9 cellular contexts compared by ENCODE assay signal in the genomic region with DNA sequence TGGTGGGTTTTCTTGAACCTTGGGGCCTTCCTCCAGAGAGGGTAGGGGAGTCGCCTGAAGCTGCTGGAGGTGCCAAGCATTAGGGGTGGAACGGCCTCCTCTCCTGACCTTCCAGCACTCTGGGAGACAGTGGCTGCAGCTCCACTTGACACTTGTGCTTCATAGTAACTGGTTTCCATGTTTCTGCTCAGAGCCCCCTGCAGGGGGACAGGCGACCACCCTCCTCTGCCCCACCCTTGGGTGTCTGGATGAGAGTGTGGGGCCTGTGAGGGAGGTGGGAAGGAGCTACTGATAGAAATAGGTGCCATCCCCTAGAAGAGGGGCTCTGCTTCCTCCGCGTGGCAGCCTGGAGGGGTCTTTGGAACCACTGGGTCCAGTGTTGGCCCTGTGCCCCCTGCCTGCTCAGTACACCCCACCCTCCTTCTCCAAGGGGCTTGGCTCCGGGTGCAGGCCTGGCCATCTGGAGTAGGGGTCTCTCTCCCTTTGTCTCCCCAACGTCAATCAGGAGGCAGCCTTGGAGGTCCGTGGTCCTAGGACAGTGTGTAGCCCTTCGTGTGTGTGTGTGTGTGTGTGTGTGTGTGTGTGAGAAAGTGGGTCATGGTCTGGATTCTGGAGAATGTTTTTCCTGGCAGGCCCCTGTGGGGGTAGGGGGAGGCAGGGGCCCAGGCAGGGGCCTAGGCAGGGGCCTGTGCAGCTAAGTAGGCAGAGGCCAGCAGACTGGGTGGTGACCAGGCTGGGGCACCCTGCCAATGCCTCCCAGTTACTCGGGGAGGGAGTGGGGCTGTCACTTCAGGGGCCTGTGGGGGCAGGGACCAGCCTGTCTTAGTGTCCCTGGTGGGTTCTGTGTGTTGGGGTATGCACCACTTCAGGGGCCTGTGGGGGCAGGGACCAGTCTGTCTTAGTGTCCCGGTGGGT. TPM values are rescaled to one million over a fixed set of nuclear protein-coding genes. Genes with fewer than 3 reads are reported as not detected.
DNase-seq lines count a peak whose midpoint lies in the region; ATAC-seq, FAIRE-seq and TF ChIP-seq lines count a peak whose summit lies in the region.
"Had no signal": no experiment of that assay in that cellular context is flagged by ENCODE, and none has a peak within 500 bp of the region (broad histone marks: within the 10 kb centered on the region; RNA-seq: fewer than 3 reads in every experiment).

No MANE protein-coding gene starts in this region.

- WGBS in transverse colon (ENCODE audit: low coverage in 1 of 2), 2 donors, result 44 to 80% methylated on average over 1 to 10 of the region's 11 CpGs

- peak overlapping the region; percentile 91 to 99 (median 98) for H3K27ac ChIP-seq in transverse colon

- H3K4me3 Mint-ChIP-seq in activated naive CD4-positive, alpha-beta T cell treated with anti-CD3 and anti-CD28 coated beads for 36 hours, result no peak overlapping the region
- H3K4me3 Mint-ChIP-seq in memory B cell, result no peak overlapping the region

- intact Hi-C loops in activated naive CD4-positive, alpha-beta T cell treated with anti-CD3 and anti-CD28 coated beads for 36 hours (cut with micrococcal nuclease), result loop anchor here (5.0 to 10.0 kb wide), 3 partner anchors 218 to 1233 kb away; partner anchors contain the start of gene FBXL20
- intact Hi-C loops in transverse colon (cut with DNase I; ENCODE audit: low total_unique reads), result no loop called here

- peak; percentile 6 for DNase-seq in activated naive CD4-positive, alpha-beta T cell treated with anti-CD3 and anti-CD28 coated beads for 36 hours
- DNase-seq in activated naive CD4-positive, alpha-beta T cell (lab: John Stamatoyannopoulos, UW), result no peak
- DNase-seq in astrocyte of the hippocampus (ENCODE audit: low read depth, low spot score) (peak; percentile 72), memory B cell (ENCODE audit: low spot score in 2 of 2) (no peak), transverse colon (no peak), BE2C (no peak), DMS153 treated with DMSO at 0.1 percent for 48 hours (lab: John Stamatoyannopoulos, UW; ENCODE audit: unreplicated experiment) (no peak), GM12892 (ENCODE audit: insufficient read length) (no peak)

- peaks cover 77% of the 10 kb centered on the region for H3K4me1 Mint-ChIP-seq in activated naive CD4-positive, alpha-beta T cell treated with anti-CD3 and anti-CD28 coated beads for 36 hours (ENCODE audit: low read depth)
- H3K4me1 Mint-ChIP-seq in memory B cell, result peaks cover 74% of the 10 kb centered on the region

- H3K9me3 ChIP-seq in transverse colon (no peaks in the 10 kb centered on the region), BE2C (no peaks in the 10 kb centered on the region)

- H3K4me1 ChIP-seq in transverse colon, result peaks cover 50 to 85% (median 64%) of the 10 kb centered on the region in 4 donors
- H3K4me1 ChIP-seq in BE2C, result peaks cover 9% of the 10 kb centered on the region; the same call in 1 of the 2 replicates

- H3K9me3 Mint-ChIP-seq in activated naive CD4-positive, alpha-beta T cell treated with anti-CD3 and anti-CD28 coated beads for 36 hours, result no peaks in the 10 kb centered on the region
- no peaks in the 10 kb centered on the region for H3K9me3 Mint-ChIP-seq in memory B cell

- H3K27me3 Mint-ChIP-seq in activated naive CD4-positive, alpha-beta T cell treated with anti-CD3 and anti-CD28 coated beads for 36 hours (ENCODE audit: low read depth), result no peaks in the 10 kb centered on the region
- no peaks in the 10 kb centered on the region for H3K27me3 Mint-ChIP-seq in memory B cell

- TF ChIP-seq POLR2A in transverse colon (IDR thresholded peaks at IDR 0.05), result no peak
- TF ChIP-seq POLR2A in GM12892 (IDR thresholded peaks at IDR 0.05; ENCODE audit: low read depth, low read length), result no peak

- peak overlapping the region; percentile 78 for H3K27ac Mint-ChIP-seq in activated naive CD4-positive, alpha-beta T cell treated with anti-CD3 and anti-CD28 coated beads for 36 hours
- H3K27ac Mint-ChIP-seq in memory B cell, result peak overlapping the region; percentile 81

- H3K27me3 ChIP-seq in transverse colon (no peaks in the 10 kb centered on the region), BE2C (no peaks in the 10 kb centered on the region)

- in situ Hi-C loops in transverse colon (cut with MboI; ENCODE audit: low pct_ligation_motif_present in 1 of 4, low pct_unique_long_range_greater_than_20kb in 1 of 4, low sequenced_read_pairs in 3 of 4), result loop anchor here in 1 of 4 donors (25.0 kb wide), 1 partner anchor 288 kb away; the partner anchor contains the start of genes ARL5C and PLXDC1

- CTCF ChIA-PET in activated naive CD4-positive, alpha-beta T cell treated with anti-CD3 and anti-CD28 coated beads for 36 hours (lab: Charles Lee), result interaction anchor here (1.1 to 4.2 kb wide), 2 partner anchors 19 to 24 kb away, joined by 3 to 26 read pairs; no protein-coding TSS in a partner anchor

- TF ChIP-seq EP300 in transverse colon (IDR thresholded peaks at IDR 0.05; ENCODE audit: low read depth), result no peak

- TF ChIP-seq CTCF in transverse colon (IDR thresholded peaks at IDR 0.05) (no peak), BE2C (IDR thresholded peaks at IDR 0.05; ENCODE audit: low read depth, low read length) (no peak)

- H3K4me3 ChIP-seq in transverse colon (peak overlapping the region in 1 of 4 donors; percentile 7), BE2C (ENCODE audit: low read depth, low read length) (no peak overlapping the region)

- H3K36me3 ChIP-seq in transverse colon (peaks cover 0 to 6% (median 3%) of the 10 kb centered on the region in 4 donors), BE2C (0 out of 2 replicates have a peak, but pooled peaks cover 3% of the 10 kb centered on the region)

- H3K36me3 Mint-ChIP-seq in activated naive CD4-positive, alpha-beta T cell treated with anti-CD3 and anti-CD28 coated beads for 36 hours (ENCODE audit: low read depth), result peaks cover 5% of the 10 kb centered on the region
- peaks cover 3% of the 10 kb centered on the region for H3K36me3 Mint-ChIP-seq in memory B cell

- ATAC-seq in memory B cell (ENCODE audit: low read depth), result no peak

- FAIRE-seq in GM12892 (lab: Jason Lieb, UNC), result no peak
- FAIRE-seq: endothelial cell of umbilical vein had no signal

RNA-seq across cellular contexts. Expression of gene LASP1, which starts 4.9 kb away (rescaled TPM):
- total RNA-seq in activated naive CD4-positive, alpha-beta T cell treated with anti-CD3 and anti-CD28 coated beads for 36 hours, result 100 to 1,000 TPM; 105 to 113 TPM
- 100 to 1,000 TPM; 117 to 553 (median 307) TPM for total RNA-seq in transverse colon
- polyA plus RNA-seq in BE2C (2012; ENCODE audit: insufficient read depth, insufficient read length, low read depth), result 76.5 TPM
- polyA plus RNA-seq in GM12892 (2012; ENCODE audit: missing spikeins), result 48.4 TPM

RNA-seq across cellular contexts. Expression of gene RPL23, which starts 21.2 kb away (rescaled TPM):
- 1,000 to 10,000 TPM; 2,241 to 2,332 TPM for total RNA-seq in activated naive CD4-positive, alpha-beta T cell treated with anti-CD3 and anti-CD28 coated beads for 36 hours
- 1,000 to 10,000 TPM in 1 of 4 donors, 100 to 1,000 TPM in 3; 386 to 1,109 (median 710) TPM for total RNA-seq in transverse colon
- 917 TPM for polyA plus RNA-seq in BE2C (2012; ENCODE audit: insufficient read depth, insufficient read length, low read depth)
- polyA plus RNA-seq in GM12892 (2012; ENCODE audit: missing spikeins), result 4,815 TPM

RNA-seq across cellular contexts. Expression of gene CWC25, which starts 49.6 kb away (rescaled TPM):
- total RNA-seq in activated naive CD4-positive, alpha-beta T cell treated with anti-CD3 and anti-CD28 coated beads for 36 hours, result 10 to 100 TPM; 18.6 to 21.9 TPM
- 10 to 100 TPM; 22.1 to 97.3 (median 37.5) TPM for total RNA-seq in transverse colon
- polyA plus RNA-seq in BE2C (2012; ENCODE audit: insufficient read depth, insufficient read length, low read depth), result 30.8 TPM
- 21.9 TPM for polyA plus RNA-seq in GM12892 (2012; ENCODE audit: missing spikeins)

Comparison
In these comparisons a context has a peak if more than half of its experiments do, and no peak if none do; other contexts are left out.
1. DNase-seq: peak in activated naive CD4-positive, alpha-beta T cell treated with anti-CD3 and anti-CD28 coated beads for 36 hours (single experiment) and astrocyte of the hippocampus (single experiment); none in activated naive CD4-positive, alpha-beta T cell (0 of 4), memory B cell (0 of 2), transverse colon (single experiment), BE2C (single experiment), DMS153 treated with DMSO at 0.1 percent for 48 hours (single experiment) and GM12892 (single experiment).